12 cellular contexts compared by ENCODE assay signal in genomic region chr9:109467936-109468335, GRCh38.
A peak's percentile ranks its signal among the peaks of the same experiment; 100 is the strongest.
DNase-seq lines count a peak whose midpoint lies in the region; ATAC-seq and TF ChIP-seq lines count a peak whose summit lies in the region.
"Had no signal": no experiment of that assay in that cellular context is flagged by ENCODE, and none has a peak within 500 bp of the region (broad histone marks: within the 10 kb centered on the region; RNA-seq: fewer than 3 reads in every experiment).

No MANE protein-coding gene starts in this region.

- DNase-seq in COLO829 (ENCODE audit: low spot score) (peak; percentile 29), SIG-M5 treated with dmso at 0.1 percent for 504 hours (lab: John Stamatoyannopoulos, UW; ENCODE audit: unreplicated experiment) (peak; percentile 89), foreskin fibroblast (peak; percentile 23 to 39), NCI-H524 treated with DMSO at 0.1 percent for 48 hours (lab: John Stamatoyannopoulos, UW) (no peak), NCI-H2029 (lab: John Stamatoyannopoulos, UW) (no peak), HUDEP-2 (lab: John Stamatoyannopoulos, UW; ENCODE audit: unreplicated experiment in 76 of 76) (no peak)
- DNase-seq: activated T-cell treated with anti-CD3 and anti-CD28 coated beads, Interleukin-2, amount 50 U/mL, for 24 hours; central memory CD4-positive, alpha-beta T cell; kidney; transverse colon had no signal

- H3K27ac ChIP-seq in KOPT-K1 (ENCODE audit: low read depth, low read length, poor library complexity, severe bottlenecking) = peak overlapping the region; percentile 67
- H3K27ac ChIP-seq: transverse colon had no signal

- no peak for TF ChIP-seq CTCF in foreskin fibroblast (IDR thresholded peaks at IDR 0.05; ENCODE audit: low read depth, low read length)

- H3K36me3 ChIP-seq in KOPT-K1 (ENCODE audit: insufficient read depth, low read length) = no peaks in the 10 kb centered on the region
- H3K36me3 ChIP-seq: transverse colon had no signal

- ATAC-seq in HG03565 (IDR thresholded peaks at IDR 0.05; ENCODE audit: unreplicated experiment) = no peak

- H3K4me3 ChIP-seq in foreskin fibroblast (ENCODE audit: low read depth in 1 of 2, low read length in 2 of 2) = no peak overlapping the region
- H3K4me3 ChIP-seq: transverse colon had no signal

- no peaks in the 10 kb centered on the region for H3K9me3 ChIP-seq in KOPT-K1 (ENCODE audit: insufficient read depth, low read length, poor library complexity, severe bottlenecking)
- H3K9me3 ChIP-seq: transverse colon had no signal

Comparison
In these comparisons a context has a peak if more than half of its experiments do, and no peak if none do; other contexts are left out.
1. DNase-seq: peak in COLO829 (single experiment), SIG-M5 treated with dmso at 0.1 percent for 504 hours (single experiment) and foreskin fibroblast (2 of 2); none in NCI-H524 treated with DMSO at 0.1 percent for 48 hours (single experiment), NCI-H2029 (single experiment) and HUDEP-2 (0 of 76).